ENCODE assay signal across 30 cellular contexts in genomic region chr1:203036135-203036534, GRCh38. TPM values are rescaled to one million over a fixed set of nuclear protein-coding genes. Genes with fewer than 3 reads are reported as not detected.
DNase-seq lines count a peak whose midpoint lies in the region; ATAC-seq, FAIRE-seq and TF ChIP-seq lines count a peak whose summit lies in the region.
"Had no signal": no experiment of that assay in that cellular context is flagged by ENCODE, and none has a peak within 500 bp of the region (broad histone marks: within the 10 kb centered on the region; RNA-seq: fewer than 3 reads in every experiment).

No MANE protein-coding gene starts in this region.

- DNase-seq in DMS 273 (lab: John Stamatoyannopoulos, UW; ENCODE audit: unreplicated experiment) (peak; percentile 71), DMS 273 treated with DMSO at 0.1 percent for 48 hours (lab: John Stamatoyannopoulos, UW) (no peak), WERI-Rb-1 (peak; percentile 33), glutamatergic neuron (no peak), sciatic nerve (ENCODE audit: low spot score) (peak; percentile 33), NCI-H1694 (lab: John Stamatoyannopoulos, UW) (no peak), kidney (no peak)
- DNase-seq in activated CD8-positive, alpha-beta memory T cell treated with anti-CD3 and anti-CD28 coated beads, Interleukin-2, amount 50 U/mL, for 48 hours: no peak
- DNase-seq: activated CD4-positive, CD25-positive, alpha-beta regulatory T cell; activated CD8-positive, alpha-beta T cell treated with anti-CD3 and anti-CD28 coated beads, Interleukin-2, amount 10 ng/mL, durations not matched to agents 7 days and 5 days; activated naive CD4-positive, alpha-beta T cell treated with anti-CD3 and anti-CD28 coated beads for 36 hours; activated T-cell treated with anti-CD3 and anti-CD28 coated beads, Interleukin-2, amount 50 U/mL, for 4 hours; foreskin fibroblast; GF-D8; NCI-H1436 treated with DMSO at 0.1 percent for 48 hours; NCI-H774; stimulated activated CD4-positive, alpha-beta T cell treated with anti-CD3 and anti-CD28 coated beads, Interleukin-4, amount 100 ng/mL, for 1 hour had no signal

- no peak for TF ChIP-seq CTCF in WERI-Rb-1 (IDR thresholded peaks at IDR 0.05; ENCODE audit: low read depth, low read length)
- no peak for TF ChIP-seq CTCF in glutamatergic neuron (IDR thresholded peaks at IDR 0.05; ENCODE audit: partially characterized antibody, unreplicated experiment)
- TF ChIP-seq CTCF in kidney (IDR thresholded peaks at IDR 0.05; ENCODE audit: borderline replicate concordance, extremely low read depth, insufficient read depth): no peak

- H3K9me3 Mint-ChIP-seq in glutamatergic neuron (ENCODE audit: unreplicated experiment): peaks cover 11% of the 10 kb centered on the region
- H3K9me3 Mint-ChIP-seq: activated naive CD4-positive, alpha-beta T cell treated with anti-CD3 and anti-CD28 coated beads for 36 hours; activated T-cell treated with anti-CD3 and anti-CD28 coated beads, Interleukin-2, amount 50 U/mL, for 4 hours; dendritic cell treated with granulocyte-macrophage colony-stimulating factor and Interleukin-4, amounts not matched to agents 40 ng/mL and 50 ng/mL, for 4 days; T-helper 2 cell treated with Interferon-gamma antibody and Interleukin-4, amounts not matched to agents 5 μg/mL and 100 μg/mL, for 36 hours had no signal

- H3K9me3 ChIP-seq in WERI-Rb-1 (ENCODE audit: severe bottlenecking): no peaks in the 10 kb centered on the region
- no peaks in the 10 kb centered on the region for H3K9me3 ChIP-seq in kidney (ENCODE audit: control insufficient read depth in 1 of 2, low read length in 2 of 2)
- H3K9me3 ChIP-seq: body of pancreas, HAP-1 had no signal

- no peak overlapping the region for H3K9ac ChIP-seq in kidney (ENCODE audit: low read length in 2 of 2)

- H3K36me3 ChIP-seq in WERI-Rb-1 (peaks cover 30% of the 10 kb centered on the region), kidney (ENCODE audit: control insufficient read depth in 1 of 2, insufficient read depth in 2 of 2, low read length in 2 of 2) (no peaks in the 10 kb centered on the region)
- H3K36me3 ChIP-seq: HAP-1 had no signal

- no peak overlapping the region for H3K4me3 Mint-ChIP-seq in glutamatergic neuron (ENCODE audit: unreplicated experiment)
- H3K4me3 Mint-ChIP-seq: activated CD8-positive, alpha-beta T cell treated with anti-CD3 and anti-CD28 coated beads, Interleukin-2, amount 10 ng/mL, durations not matched to agents 7 days and 5 days; activated naive CD4-positive, alpha-beta T cell treated with anti-CD3 and anti-CD28 coated beads for 36 hours; activated T-cell treated with anti-CD3 and anti-CD28 coated beads, Interleukin-2, amount 50 U/mL, for 4 hours; dendritic cell treated with granulocyte-macrophage colony-stimulating factor and Interleukin-4, amounts not matched to agents 40 ng/mL and 50 ng/mL, for 4 days; T-helper 2 cell treated with Interferon-gamma antibody and Interleukin-4, amounts not matched to agents 5 μg/mL and 100 μg/mL, for 36 hours had no signal

- H3K27ac ChIP-seq in WERI-Rb-1 (peak overlapping the region; percentile 34), kidney (ENCODE audit: low read depth in 2 of 2, low read length in 2 of 2) (no peak overlapping the region)
- H3K27ac ChIP-seq: 22Rv1, body of pancreas, HL-60, SK-N-MC had no signal

- H3K27ac Mint-ChIP-seq in glutamatergic neuron (ENCODE audit: unreplicated experiment): peak overlapping the region; percentile 72
- H3K27ac Mint-ChIP-seq: activated CD8-positive, alpha-beta T cell treated with anti-CD3 and anti-CD28 coated beads, Interleukin-2, amount 10 ng/mL, durations not matched to agents 7 days and 5 days; activated naive CD4-positive, alpha-beta T cell treated with anti-CD3 and anti-CD28 coated beads for 36 hours; dendritic cell treated with granulocyte-macrophage colony-stimulating factor and Interleukin-4, amounts not matched to agents 40 ng/mL and 50 ng/mL, for 4 days; T-helper 2 cell treated with Interferon-gamma antibody and Interleukin-4, amounts not matched to agents 5 μg/mL and 100 μg/mL, for 36 hours had no signal

- ATAC-seq in sciatic nerve: no peak
- ATAC-seq: activated CD8-positive, alpha-beta T cell treated with anti-CD3 and anti-CD28 coated beads, Interleukin-2, amount 10 ng/mL, durations not matched to agents 7 days and 5 days; activated T-cell treated with anti-CD3 and anti-CD28 coated beads, Interleukin-2, amount 50 U/mL, for 4 hours; body of pancreas; left lobe of liver had no signal

- intact Hi-C loops in sciatic nerve (cut with DNase I): no loop called here
- intact Hi-C loops in kidney (cut with DNase I): no loop called here

- H3K36me3 Mint-ChIP-seq in glutamatergic neuron (ENCODE audit: unreplicated experiment): peaks cover 4% of the 10 kb centered on the region

- FAIRE-seq in kidney (lab: Jason Lieb, UNC): no peak
- FAIRE-seq: GM12892 had no signal

- peaks cover 0 to 2% of the 10 kb centered on the region in 2 donors for H3K4me1 ChIP-seq in kidney (ENCODE audit: control insufficient read depth in 1 of 2, insufficient read depth in 1 of 2, low read depth in 1 of 2, low read length in 2 of 2)
- H3K4me1 ChIP-seq: body of pancreas had no signal

- peaks cover 50% of the 10 kb centered on the region for H3K4me1 Mint-ChIP-seq in glutamatergic neuron (ENCODE audit: low read depth, unreplicated experiment)

- H3K27me3 Mint-ChIP-seq in glutamatergic neuron (ENCODE audit: unreplicated experiment): peaks cover 6% of the 10 kb centered on the region

- H3K4me3 ChIP-seq in WERI-Rb-1 (ENCODE audit: low read depth, low read length) (no peak overlapping the region), kidney (ENCODE audit: low read length in 2 of 2) (no peak overlapping the region)
- H3K4me3 ChIP-seq: body of pancreas, HAP-1, SK-N-MC had no signal

- H3K27me3 ChIP-seq in WERI-Rb-1 (ENCODE audit: insufficient read depth, low read depth, severe bottlenecking): no peaks in the 10 kb centered on the region
- H3K27me3 ChIP-seq: body of pancreas had no signal

RNA-seq across cellular contexts. Expression of gene PPFIA4, which starts 9.8 kb away (rescaled TPM):
- total RNA-seq in glutamatergic neuron (ENCODE audit: unreplicated experiment) (74.7 TPM), sciatic nerve (3.1 TPM), kidney (1.7 TPM)
- 5.2 TPM for polyA plus RNA-seq in kidney (ENCODE audit: insufficient read depth, low read depth, low replicate concordance)
- total RNA-seq: body of pancreas had no signal

RNA-seq across cellular contexts. Expression of gene TMEM183A, which starts 29.0 kb away (rescaled TPM):
- total RNA-seq in glutamatergic neuron (ENCODE audit: unreplicated experiment): 61.5 TPM
- total RNA-seq in sciatic nerve: 40.3 TPM
- total RNA-seq in kidney: 47.9 TPM
- polyA plus RNA-seq in kidney (ENCODE audit: insufficient read depth, low read depth, low replicate concordance): 47.5 TPM

RNA-seq across cellular contexts. Expression of gene MYOG, which starts 49.7 kb away (rescaled TPM):
- not detected for total RNA-seq in glutamatergic neuron (ENCODE audit: unreplicated experiment)
- total RNA-seq in sciatic nerve: not detected
- not detected for total RNA-seq in kidney
- not detected for polyA plus RNA-seq in kidney (ENCODE audit: insufficient read depth, low read depth, low replicate concordance)
- total RNA-seq: activated CD8-positive, alpha-beta T cell treated with anti-CD3 and anti-CD28 coated beads, Interleukin-2, amount 10 ng/mL, durations not matched to agents 7 days and 5 days; activated naive CD4-positive, alpha-beta T cell treated with anti-CD3 and anti-CD28 coated beads for 36 hours; activated T-cell treated with anti-CD3 and anti-CD28 coated beads, Interleukin-2, amount 50 U/mL, for 4 hours; body of pancreas; left lobe of liver; M059J; mononuclear cell; OCI-LY7; ureter had no signal

Comparison
In these comparisons a context has a peak if more than half of its experiments do, and no peak if none do; other contexts are left out.
1. DNase-seq: peak in DMS 273 (single experiment), WERI-Rb-1 (single experiment) and sciatic nerve (single experiment); none in DMS 273 treated with DMSO at 0.1 percent for 48 hours (single experiment), glutamatergic neuron (single experiment), NCI-H1694 (single experiment), activated CD8-positive, alpha-beta memory T cell treated with anti-CD3 and anti-CD28 coated beads, Interleukin-2, amount 50 U/mL, for 48 hours (single experiment) and kidney (single experiment).
2. RNA of gene PPFIA4, which starts 9.8 kb away (total RNA-seq): 74.7 TPM in glutamatergic neuron (single experiment); 3.1 TPM in sciatic nerve (single experiment) and 1.7 TPM in kidney (single experiment); every median in the first group is over 10 times any median in the second.